In genomic region chr4:57876934-57877554, GRCh38 we compare ENCODE assay signal across 21 cellular contexts.
"Had no signal": no experiment of that assay in that cellular context is flagged by ENCODE, and none has a peak within 500 bp of the region (broad histone marks: within the 10 kb centered on the region; RNA-seq: fewer than 3 reads in every experiment).

No MANE protein-coding gene starts in this region.

- H3K4me3 Mint-ChIP-seq: activated B cell treated with CpG ODN at 0.5 μM for 24 hours; activated naive CD4-positive, alpha-beta T cell treated with anti-CD3 and anti-CD28 coated beads for 36 hours; activated naive CD8-positive, alpha-beta T cell treated with anti-CD3 and anti-CD28 coated beads, Interleukin-2, amount 10 ng/mL, durations not matched to agents 7 days and 5 days; nephron had no signal

- H3K27ac ChIP-seq: breast epithelium, esophagus squamous epithelium, gastroesophageal sphincter, neutrophil, parathyroid adenoma, spleen had no signal

- H3K4me1 ChIP-seq: breast epithelium, esophagus squamous epithelium, gastroesophageal sphincter, parathyroid adenoma, spleen had no signal

- H3K4me3 ChIP-seq: breast epithelium, coronary artery, esophagus squamous epithelium, gastroesophageal sphincter, spleen had no signal

- H3K27me3 Mint-ChIP-seq: activated B cell treated with CpG ODN at 0.5 μM for 24 hours; activated naive CD8-positive, alpha-beta T cell treated with anti-CD3 and anti-CD28 coated beads, Interleukin-2, amount 10 ng/mL, durations not matched to agents 7 days and 5 days had no signal

- H3K4me1 Mint-ChIP-seq: activated B cell treated with CpG ODN at 0.5 μM for 24 hours; activated naive CD8-positive, alpha-beta T cell treated with anti-CD3 and anti-CD28 coated beads, Interleukin-2, amount 10 ng/mL, durations not matched to agents 7 days and 5 days had no signal

- H2AFZ ChIP-seq: parathyroid adenoma had no signal

- H3K36me3 Mint-ChIP-seq: activated naive CD8-positive, alpha-beta T cell treated with anti-CD3 and anti-CD28 coated beads, Interleukin-2, amount 10 ng/mL, durations not matched to agents 7 days and 5 days had no signal

- H3K79me2 ChIP-seq: parathyroid adenoma had no signal

- H3K9me3 Mint-ChIP-seq: activated naive CD4-positive, alpha-beta T cell treated with anti-CD3 and anti-CD28 coated beads for 36 hours; activated naive CD8-positive, alpha-beta T cell treated with anti-CD3 and anti-CD28 coated beads, Interleukin-2, amount 10 ng/mL, durations not matched to agents 7 days and 5 days; nephron had no signal

- H3K9ac ChIP-seq: parathyroid adenoma had no signal

- H3K9me3 ChIP-seq: breast epithelium, esophagus squamous epithelium, gastroesophageal sphincter, neutrophil had no signal

- H3K36me3 ChIP-seq: breast epithelium, esophagus squamous epithelium, gastroesophageal sphincter, neutrophil, spleen had no signal

- DNase-seq: activated B cell treated with CpG ODN at 0.5 μM for 24 hours; activated CD4-positive, alpha-beta T cell treated with anti-CD3 and anti-CD28 coated beads for 4 hours; activated CD4-positive, alpha-beta T cell treated with anti-CD3 and anti-CD28 coated beads, Interleukin-2, amount 50 U/mL, for 48 hours; activated naive CD4-positive, alpha-beta T cell treated with anti-CD3 and anti-CD28 coated beads for 36 hours; activated naive CD8-positive, alpha-beta T cell treated with anti-CD3 and anti-CD28 coated beads, Interleukin-2, amount 10 ng/mL, durations not matched to agents 7 days and 5 days; activated T-cell treated with anti-CD3 and anti-CD28 coated beads, Interleukin-2, amount 50 U/mL, for 48 hours; amniotic stem cell; cerebellar nuclear complex; esophagus squamous epithelium; mammary epithelial cell; midbrain; spleen; stimulated activated CD4-positive, alpha-beta T cell treated with anti-CD3 and anti-CD28 coated beads, Interleukin-4, amount 100 ng/mL, for 1 hour; stimulated activated naive CD4-positive, alpha-beta T cell; T-helper 9 cell had no signal

- H3K27ac Mint-ChIP-seq: activated B cell treated with CpG ODN at 0.5 μM for 24 hours; activated naive CD4-positive, alpha-beta T cell treated with anti-CD3 and anti-CD28 coated beads for 36 hours; activated naive CD8-positive, alpha-beta T cell treated with anti-CD3 and anti-CD28 coated beads, Interleukin-2, amount 10 ng/mL, durations not matched to agents 7 days and 5 days had no signal

- H3K27me3 ChIP-seq: breast epithelium, esophagus squamous epithelium, gastroesophageal sphincter, neutrophil, spleen had no signal
